In genomic region chr2:46776687-46777327, GRCh38 we compare ENCODE assay signal across 8 cellular contexts.
DNase-seq lines count a peak whose midpoint lies in the region; ATAC-seq and TF ChIP-seq lines count a peak whose summit lies in the region.

No MANE protein-coding gene starts in this region.

- CTCF ChIA-PET in T-cell (lab: Charles Lee): interaction anchor here (0.6 to 1.2 kb wide), 4 partner anchors 119 to 715 kb away, joined by 3 to 6 read pairs (median 4); no protein-coding TSS in a partner anchor

- H3K27me3 ChIP-seq in breast epithelium (no peaks in the 10 kb centered on the region), right lobe of liver (no peaks in the 10 kb centered on the region)

- peaks cover 3 to 21% of the 10 kb centered on the region in 2 donors for H3K4me1 ChIP-seq in breast epithelium
- no peaks in the 10 kb centered on the region for H3K4me1 ChIP-seq in right lobe of liver

- no peaks in the 10 kb centered on the region for H3K36me3 Mint-ChIP-seq in T-cell

- no peaks in the 10 kb centered on the region for H3K9me3 Mint-ChIP-seq in T-cell

- DNase-seq in G401 (ENCODE audit: low spot score): peak; percentile 47
- peak; percentile 69 for DNase-seq in LHCN-M2 (ENCODE audit: low read depth)
- DNase-seq in T-cell: peak in 26 of 34 experiments; percentile 3 to 50 (median 31)
- DNase-seq in breast epithelium (ENCODE audit: low spot score in 2 of 2): no peak
- DNase-seq in right lobe of liver: peak in 2 of 3 donors; percentile 48 to 63
- peak; percentile 71 for DNase-seq in stimulated activated CD8-positive, alpha-beta memory T cell treated with anti-CD3 and anti-CD28 coated beads, Interleukin-4, amount 100 ng/mL, for 48 hours

- H3K4me3 ChIP-seq in breast epithelium (no peak overlapping the region), right lobe of liver (no peak overlapping the region)

- H3K36me3 ChIP-seq in breast epithelium (no peaks in the 10 kb centered on the region), right lobe of liver (no peaks in the 10 kb centered on the region)

- WGBS in right lobe of liver (ENCODE audit: insufficient coverage, low coverage, low lambda C conversion rate, missing lambda C conversion rate): 50% methylated on average over 10 of the region's 10 CpGs

- in situ Hi-C loops in G401 (cut with HindIII; ENCODE audit: low sequenced_read_pairs): no loop called here

- ATAC-seq in T-cell (replicated peaks in 1 of 4): peak in 1 of 4 experiments; percentile 53
- ATAC-seq in right lobe of liver: peak; percentile 58 to 77 (median 71)
- ATAC-seq in GM21723 (IDR thresholded peaks at IDR 0.05; ENCODE audit: unreplicated experiment): no peak
- ATAC-seq in HG03095 (IDR thresholded peaks at IDR 0.05; ENCODE audit: unreplicated experiment): no peak

- H3K27me3 Mint-ChIP-seq in T-cell: peaks cover 3 to 10% of the 10 kb centered on the region in 2 donors

- intact Hi-C loops in breast epithelium (cut with DNase I; ENCODE audit: low total_unique reads): no loop called here
- intact Hi-C loops in right lobe of liver (cut with DNase I): no loop called here

- no peak for TF ChIP-seq POLR2A in breast epithelium (IDR thresholded peaks at IDR 0.05)
- no peak for TF ChIP-seq POLR2A in right lobe of liver (IDR thresholded peaks at IDR 0.05)

- no peak overlapping the region for H3K27ac Mint-ChIP-seq in T-cell

- no peaks in the 10 kb centered on the region for H3K9me3 ChIP-seq in breast epithelium
- no peaks in the 10 kb centered on the region for H3K9me3 ChIP-seq in right lobe of liver

- H3K27ac ChIP-seq in breast epithelium (no peak overlapping the region), right lobe of liver (no peak overlapping the region)

- no peak overlapping the region for H3K4me3 Mint-ChIP-seq in T-cell

- H3K4me1 Mint-ChIP-seq in T-cell: peaks cover 0 to 2% (median 0%) of the 10 kb centered on the region in 3 donors

- POLR2A ChIA-PET in T-cell (lab: Charles Lee): no interaction called here

- TF ChIP-seq CTCF in breast epithelium (IDR thresholded peaks at IDR 0.05): peak; percentile 22 to 39 (median 25)
- peak; percentile 51 to 81 (median 75) for TF ChIP-seq CTCF in right lobe of liver (IDR thresholded peaks at IDR 0.05)

Comparison
In these comparisons a context has a peak if more than half of its experiments do, and no peak if none do; other contexts are left out.
1. DNase-seq: peak in G401 (single experiment), LHCN-M2 (single experiment), T-cell (26 of 34), right lobe of liver (2 of 3) and stimulated activated CD8-positive, alpha-beta memory T cell treated with anti-CD3 and anti-CD28 coated beads, Interleukin-4, amount 100 ng/mL, for 48 hours (single experiment); none in breast epithelium (0 of 2).
2. ATAC-seq: peak in right lobe of liver (4 of 4); none in GM21723 (single experiment) and HG03095 (single experiment).